ENCODE assay signal across 18 cellular contexts in the genomic region with DNA sequence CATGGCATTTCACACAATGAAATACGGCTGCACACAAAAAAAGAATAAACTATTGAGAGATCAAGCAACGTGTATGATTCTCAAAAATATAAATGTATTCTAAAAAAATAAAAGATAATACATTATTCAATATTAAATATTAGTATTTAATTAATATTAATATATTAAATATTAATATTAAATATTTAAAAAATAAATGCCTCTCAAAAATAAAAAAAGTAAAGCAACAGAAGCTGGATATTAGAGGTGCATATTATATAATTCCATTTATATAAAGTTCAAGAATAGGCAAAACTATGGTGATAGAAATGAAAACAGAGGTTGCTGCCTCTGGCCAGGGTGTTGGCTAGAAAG. TPM values are rescaled to one million over a fixed set of nuclear protein-coding genes. Genes with fewer than 3 reads are reported as not detected.
DNase-seq lines count a peak whose midpoint lies in the region; ATAC-seq, FAIRE-seq and TF ChIP-seq lines count a peak whose summit lies in the region.
"Had no signal": no experiment of that assay in that cellular context is flagged by ENCODE, and none has a peak within 500 bp of the region (broad histone marks: within the 10 kb centered on the region; RNA-seq: fewer than 3 reads in every experiment).

No MANE protein-coding gene starts in this region.

- BruUV-seq in endothelial cell of umbilical vein (replicated peaks; lab: Mats Ljungman, UMichigan): no TSS peak

- H3K4me3 Mint-ChIP-seq in CD4-positive, alpha-beta T cell: no peak overlapping the region
- H3K4me3 Mint-ChIP-seq: activated naive CD4-positive, alpha-beta T cell treated with anti-CD3 and anti-CD28 coated beads for 36 hours had no signal

- H3K4me2 ChIP-seq in endothelial cell of umbilical vein (ENCODE audit: insufficient read depth, low read length) (peak overlapping the region; percentile 49), osteoblast (ENCODE audit: insufficient read depth, low read length) (no peak overlapping the region), Karpas-422 (ENCODE audit: low read depth, low read length, poor library complexity, severe bottlenecking) (no peak overlapping the region)

- no peaks in the 10 kb centered on the region for H3K27me3 ChIP-seq in CD4-positive, alpha-beta T cell (ENCODE audit: control insufficient read depth, insufficient read depth, low read length)
- H3K27me3 ChIP-seq in endothelial cell of umbilical vein (ENCODE audit: control insufficient read depth in 2 of 2, insufficient read depth in 2 of 2, low read length in 2 of 2) (no peaks in the 10 kb centered on the region), osteoblast (ENCODE audit: insufficient read depth, low read length) (no peaks in the 10 kb centered on the region), Karpas-422 (ENCODE audit: low read length) (no peaks in the 10 kb centered on the region), thyroid gland (no peaks in the 10 kb centered on the region), upper lobe of right lung (no peaks in the 10 kb centered on the region)
- H3K27me3 ChIP-seq: suprapubic skin had no signal

- peak overlapping the region; percentile 57 for H3K27ac Mint-ChIP-seq in CD4-positive, alpha-beta T cell
- H3K27ac Mint-ChIP-seq: activated naive CD4-positive, alpha-beta T cell treated with anti-CD3 and anti-CD28 coated beads for 36 hours had no signal

- H3K9me1 ChIP-seq in endothelial cell of umbilical vein (replicated peaks; ENCODE audit: control insufficient read depth, extremely low read depth, insufficient read depth, low read length): no peaks in the 10 kb centered on the region

- no peak for TF ChIP-seq CTCF in CD4-positive, alpha-beta T cell (IDR thresholded peaks at IDR 0.05)
- TF ChIP-seq CTCF in endothelial cell of umbilical vein (IDR thresholded peaks at IDR 0.05; ENCODE audit: extremely low read depth in 1 of 2, insufficient read depth in 1 of 2, low read depth in 1 of 2, low read length in 2 of 2) (no peak), osteoblast (IDR thresholded peaks at IDR 0.05; ENCODE audit: extremely low read depth, low read depth, low read length) (no peak), thyroid gland (IDR thresholded peaks at IDR 0.05) (no peak), upper lobe of right lung (IDR thresholded peaks at IDR 0.05) (no peak)

- H3K9me2 ChIP-seq in Karpas-422 (replicated peaks; ENCODE audit: insufficient read depth, low read length): no peaks in the 10 kb centered on the region

- dilution Hi-C loops in endothelial cell of umbilical vein (cut with MboI; ENCODE audit: extremely low pct_ligation_motif_present, low sequenced_read_pairs): no loop called here

- peaks cover 18% of the 10 kb centered on the region for H3K4me1 Mint-ChIP-seq in CD4-positive, alpha-beta T cell (ENCODE audit: low read depth)

- intact Hi-C loops in CD4-positive, alpha-beta T cell (cut with DNase I, micrococcal nuclease): loop anchor here in 1 of 2 experiments (10.0 kb wide), 1 partner anchor 48 kb away; no protein-coding TSS in a partner anchor
- intact Hi-C loops in endothelial cell of umbilical vein (cut with micrococcal nuclease): loop anchor here (1.0 kb wide), 2 partner anchors 10 to 45 kb away; no protein-coding TSS in a partner anchor
- intact Hi-C loops in thyroid gland (cut with DNase I): no loop called here
- intact Hi-C loops in upper lobe of right lung (cut with DNase I): no loop called here

- H3K36me3 Mint-ChIP-seq in CD4-positive, alpha-beta T cell (ENCODE audit: low read depth): no peaks in the 10 kb centered on the region

- TF ChIP-seq POLR2A in endothelial cell of umbilical vein (IDR thresholded peaks at IDR 0.05; ENCODE audit: low read depth, low read length) (no peak), thyroid gland (IDR thresholded peaks at IDR 0.05) (no peak)

- H3K79me2 ChIP-seq in endothelial cell of umbilical vein (ENCODE audit: control insufficient read depth, insufficient read depth, low read length): no peaks in the 10 kb centered on the region
- H3K79me2 ChIP-seq in osteoblast (ENCODE audit: insufficient read depth, low read length): no peaks in the 10 kb centered on the region
- no peaks in the 10 kb centered on the region for H3K79me2 ChIP-seq in Karpas-422 (ENCODE audit: low read length)

- no peak overlapping the region for H3K27ac ChIP-seq in CD4-positive, alpha-beta T cell (ENCODE audit: low read depth, low read length)
- H3K27ac ChIP-seq in endothelial cell of umbilical vein (ENCODE audit: insufficient read depth, low read depth, low read length) (peak overlapping the region; percentile 89), osteoblast (ENCODE audit: low read depth, low read length) (peak overlapping the region; percentile 63), Karpas-422 (ENCODE audit: low read length) (no peak overlapping the region), thyroid gland (no peak overlapping the region), upper lobe of right lung (no peak overlapping the region)
- H3K27ac ChIP-seq: suprapubic skin had no signal

- 77 to 78% methylated on average over 2 of the region's 2 CpGs for WGBS in thyroid gland, 2 donors

- H3K9me3 Mint-ChIP-seq in CD4-positive, alpha-beta T cell: peaks cover 2% of the 10 kb centered on the region
- H3K9me3 Mint-ChIP-seq: activated CD4-positive, alpha-beta T cell treated with anti-CD3 and anti-CD28 coated beads, Interleukin-2, amount 10 ng/mL, durations not matched to agents 24 days and 14 days had no signal

- H3K27me3 Mint-ChIP-seq in CD4-positive, alpha-beta T cell: no peaks in the 10 kb centered on the region
- H3K27me3 Mint-ChIP-seq: activated CD4-positive, alpha-beta T cell treated with anti-CD3 and anti-CD28 coated beads, Interleukin-2, amount 10 ng/mL, durations not matched to agents 24 days and 14 days had no signal

- FAIRE-seq in RCC 7860 (lab: Jason Lieb, UNC) (peak; percentile 83), endothelial cell of umbilical vein (lab: Jason Lieb, UNC) (no peak)

- H3K4me3 ChIP-seq in endothelial cell of umbilical vein (replicated peaks in 1 of 3; ENCODE audit: insufficient read depth in 1 of 3, low read depth in 1 of 3, low read length in 3 of 3): no peak overlapping the region
- H3K4me3 ChIP-seq in osteoblast (ENCODE audit: insufficient read depth, low read length): no peak overlapping the region
- no peak overlapping the region for H3K4me3 ChIP-seq in Karpas-422 (ENCODE audit: low read length)
- H3K4me3 ChIP-seq in thyroid gland (replicated peaks in 1 of 3): no peak overlapping the region
- H3K4me3 ChIP-seq in upper lobe of right lung: no peak overlapping the region
- H3K4me3 ChIP-seq: suprapubic skin had no signal

- H3K36me3 ChIP-seq in endothelial cell of umbilical vein (ENCODE audit: control insufficient read depth in 2 of 2, extremely low read depth in 1 of 2, insufficient read depth in 2 of 2, low read length in 2 of 2) (no peaks in the 10 kb centered on the region), osteoblast (ENCODE audit: insufficient read depth, low read length) (no peaks in the 10 kb centered on the region), Karpas-422 (ENCODE audit: insufficient read depth, low read length) (no peaks in the 10 kb centered on the region), thyroid gland (no peaks in the 10 kb centered on the region), upper lobe of right lung (no peaks in the 10 kb centered on the region)
- H3K36me3 ChIP-seq: suprapubic skin had no signal

- H4K20me1 ChIP-seq in endothelial cell of umbilical vein (replicated peaks; ENCODE audit: control insufficient read depth, extremely low read depth, insufficient read depth, low read length) (no peaks in the 10 kb centered on the region), osteoblast (ENCODE audit: insufficient read depth, low read length) (no peaks in the 10 kb centered on the region), Karpas-422 (ENCODE audit: insufficient read depth, low read depth, low read length) (no peaks in the 10 kb centered on the region)

- peak overlapping the region; percentile 43 for H3K9ac ChIP-seq in endothelial cell of umbilical vein (replicated peaks; ENCODE audit: extremely low read depth, insufficient read depth, low read length)
- H3K9ac ChIP-seq in Karpas-422 (ENCODE audit: low read length): no peak overlapping the region

- CTCF ChIA-PET in CD4-positive, alpha-beta T cell (lab: Charles Lee): interaction anchor here (0.6 to 1.3 kb wide), 2 partner anchors 55 to 65 kb away, joined by 3 read pairs; no protein-coding TSS in a partner anchor
- CTCF ChIA-PET in endothelial cell of umbilical vein (lab: Charles Lee): interaction anchor here (0.9 to 2.8 kb wide), 8 partner anchors 10 to 104 kb away, joined by 3 to 20 read pairs (median 6); a partner anchor contains a TSS

- H3K4me1 ChIP-seq in endothelial cell of umbilical vein (ENCODE audit: control insufficient read depth, extremely low read depth, insufficient read depth, low read length): peaks cover 42% of the 10 kb centered on the region
- peaks cover 22% of the 10 kb centered on the region for H3K4me1 ChIP-seq in osteoblast (ENCODE audit: insufficient read depth, low read length)
- H3K4me1 ChIP-seq in Karpas-422 (ENCODE audit: low read length): no peaks in the 10 kb centered on the region
- no peaks in the 10 kb centered on the region for H3K4me1 ChIP-seq in thyroid gland
- H3K4me1 ChIP-seq in upper lobe of right lung: peaks cover 5% of the 10 kb centered on the region

- no peak overlapping the region for H2AFZ ChIP-seq in endothelial cell of umbilical vein (ENCODE audit: low read depth, low read length)
- H2AFZ ChIP-seq in osteoblast (ENCODE audit: low read length): no peak overlapping the region
- H2AFZ ChIP-seq in Karpas-422 (ENCODE audit: low read length): no peak overlapping the region

- no peaks in the 10 kb centered on the region for H3K9me3 ChIP-seq in CD4-positive, alpha-beta T cell (ENCODE audit: control insufficient read depth, low read length)
- no peaks in the 10 kb centered on the region for H3K9me3 ChIP-seq in endothelial cell of umbilical vein (replicated peaks; ENCODE audit: control insufficient read depth, insufficient read depth, low read length)
- no peaks in the 10 kb centered on the region for H3K9me3 ChIP-seq in osteoblast (ENCODE audit: low read depth, low read length)
- H3K9me3 ChIP-seq in Karpas-422 (ENCODE audit: low read length): no peaks in the 10 kb centered on the region
- no peaks in the 10 kb centered on the region for H3K9me3 ChIP-seq in thyroid gland
- no peaks in the 10 kb centered on the region for H3K9me3 ChIP-seq in upper lobe of right lung

- POLR2A ChIA-PET in CD4-positive, alpha-beta T cell (lab: Charles Lee): interaction anchor here (0.5 to 1.2 kb wide), 4 partner anchors 12 to 106 kb away, joined by 3 to 5 read pairs (median 3); a partner anchor contains a TSS
- POLR2A ChIA-PET in endothelial cell of umbilical vein (lab: Charles Lee): interaction anchor here (0.6 to 2.8 kb wide), 7 partner anchors 8 to 56 kb away, joined by 3 to 53 read pairs (median 6); a partner anchor contains a TSS

- DNase-seq in CD4-positive, alpha-beta T cell: no peak
- DNase-seq in RCC 7860 (ENCODE audit: low spot score) (no peak), endothelial cell of umbilical vein (ENCODE audit: low read depth, low spot score) (no peak), osteoblast (ENCODE audit: insufficient read length, low spot score, missing footprints) (no peak), Karpas-422 (no peak), thyroid gland (no peak), upper lobe of right lung (no peak)
- DNase-seq: activated CD4-positive, alpha-beta T cell treated with anti-CD3 and anti-CD28 coated beads, Interleukin-2, amount 10 ng/mL, durations not matched to agents 24 days and 14 days; activated naive CD4-positive, alpha-beta T cell treated with anti-CD3 and anti-CD28 coated beads for 36 hours; hippocampal formation; NCI-H2081 treated with DMSO at 0.1 percent for 48 hours; NCI-H524 treated with DMSO at 0.1 percent for 48 hours; nucleus accumbens; stimulated activated CD4-positive, alpha-beta T cell treated with anti-CD3 and anti-CD28 coated beads, Interleukin-4, amount 100 ng/mL, for 1 hour; T1000 had no signal

- ATAC-seq in CD4-positive, alpha-beta T cell (ENCODE audit: poor library complexity): no peak
- no peak for ATAC-seq in HG03432 (IDR thresholded peaks at IDR 0.05; ENCODE audit: unreplicated experiment)
- ATAC-seq in upper lobe of right lung: no peak
- ATAC-seq: sciatic nerve had no signal

RNA-seq across cellular contexts. Expression of a gene that starts 57.1 kb away (rescaled TPM):
- 100 to 1,000 TPM; 284 to 285 TPM for total RNA-seq in CD4-positive, alpha-beta T cell
- total RNA-seq in endothelial cell of umbilical vein (61.3 and 75.9 TPM in 2 replicates), osteoblast (41.8 and 46.3 TPM in 2 replicates), thyroid gland (100 to 1,000 TPM; 148 to 250 (median 195) TPM), upper lobe of right lung (91.2 TPM)
- polyA plus RNA-seq in endothelial cell of umbilical vein: 249 and 267 TPM in 2 replicates
- polyA plus RNA-seq in endothelial cell of umbilical vein (2011; cell fraction: cytosol; rRNA removed): 162 and 222 TPM in 2 replicates
- 291 and 446 TPM in 2 replicates for polyA plus RNA-seq in endothelial cell of umbilical vein (2011; cell fraction: nucleus; rRNA removed)
- 38.1 and 69.3 TPM in 2 replicates for polyA plus RNA-seq in endothelial cell of umbilical vein (2012)
- 101 and 128 TPM in 2 replicates for polyA minus RNA-seq in endothelial cell of umbilical vein
- 61.3 TPM for polyA minus RNA-seq in endothelial cell of umbilical vein (2011; cell fraction: cytosol; rRNA and poly(A)+ RNA removed)
- polyA minus RNA-seq in endothelial cell of umbilical vein (2011; cell fraction: nucleus; rRNA and poly(A)+ RNA removed): 110 and 238 TPM in 2 replicates
- 8.6 and 11.0 TPM in 2 replicates for total RNA-seq in Karpas-422 (2014; rRNA removed; shearing (Covaris generic); ENCODE audit: low replicate concordance)

Comparison
In these comparisons a context has a peak if more than half of its experiments do, and no peak if none do; other contexts are left out.
1. H3K27ac ChIP-seq: peak in endothelial cell of umbilical vein (single experiment) and osteoblast (single experiment); none in CD4-positive, alpha-beta T cell (single experiment), Karpas-422 (single experiment), thyroid gland (0 of 3) and upper lobe of right lung (single experiment).